ENCODE assay signal across 8 cellular contexts in the genomic region with DNA sequence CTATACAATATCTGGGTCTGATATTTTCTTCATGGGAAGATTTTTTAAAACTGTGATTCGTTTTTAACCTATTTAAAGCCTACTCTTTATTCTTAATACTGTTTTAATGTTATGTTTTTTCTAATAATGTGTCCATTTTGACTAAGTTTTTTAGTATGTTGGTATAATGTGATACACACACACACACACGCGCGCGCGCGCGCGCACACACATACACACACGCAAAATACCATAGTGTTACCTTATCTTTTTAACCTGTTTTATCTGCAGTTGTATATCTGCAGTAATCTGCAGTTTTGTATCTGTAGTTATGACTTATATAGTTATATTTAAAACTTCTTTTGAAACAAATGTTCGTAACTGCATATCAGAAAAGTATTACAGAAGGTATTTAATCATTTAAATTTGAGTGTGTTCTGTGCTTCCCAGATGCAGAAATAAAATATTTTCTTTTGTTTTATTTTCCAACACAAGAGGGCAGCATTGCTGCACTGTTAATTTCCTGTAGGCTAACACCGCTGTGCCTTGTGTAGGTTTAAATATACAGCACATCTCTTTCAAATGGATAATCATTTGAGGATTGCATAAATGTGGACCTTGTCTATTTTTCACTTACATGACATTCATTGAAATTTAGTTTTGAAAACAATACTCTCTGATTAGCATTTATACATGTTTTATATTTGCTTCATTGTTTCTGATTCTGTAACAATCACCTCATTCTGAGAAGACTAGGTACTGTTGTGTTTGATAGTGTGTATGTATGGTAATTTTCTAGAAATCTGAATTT.
DNase-seq lines count a peak whose midpoint lies in the region; ATAC-seq, FAIRE-seq and TF ChIP-seq lines count a peak whose summit lies in the region.

No MANE protein-coding gene starts in this region.

- TF ChIP-seq POLR2A in A549 (IDR thresholded peaks at IDR 0.05; ENCODE audit: low read length), result no peak

- H3K4me3 ChIP-seq in A549, result no peak overlapping the region

- ATAC-seq in A549 (peak; percentile 59 to 82; a peak in 4 of 6 replicates), HG02610 (IDR thresholded peaks at IDR 0.05; ENCODE audit: unreplicated experiment) (peak; percentile 58)

- CTCF ChIA-PET in A549 (lab: Yijun Ruan, JAX), result interaction anchor here (0.9 to 9.9 kb wide), 14 partner anchors 27 to 752 kb away, joined by 3 to 128 read pairs (median 5); no protein-coding TSS in a partner anchor
- CTCF ChIA-PET in activated CD4-positive, alpha-beta T cell treated with anti-CD3 and anti-CD28 coated beads, Interleukin-2, amount 10 ng/mL, durations not matched to agents 7 days and 5 days (lab: Charles Lee), result interaction anchor here (0.6 to 5.6 kb wide), 5 partner anchors 13 to 492 kb away, joined by 3 to 30 read pairs (median 3); no protein-coding TSS in a partner anchor

- H3K9me3 ChIP-seq in A549, result no peaks in the 10 kb centered on the region

- POLR2A ChIA-PET in A549 (lab: Yijun Ruan, JAX), result no interaction called here
- POLR2A ChIA-PET in activated CD4-positive, alpha-beta T cell treated with anti-CD3 and anti-CD28 coated beads, Interleukin-2, amount 10 ng/mL, durations not matched to agents 7 days and 5 days (lab: Charles Lee), result no interaction called here

- H3K27ac ChIP-seq in A549, result peak overlapping the region; percentile 66 to 79

- no peak for TF ChIP-seq EP300 in A549 (IDR thresholded peaks at IDR 0.05)

- no peak overlapping the region for H3K27ac Mint-ChIP-seq in activated CD4-positive, alpha-beta T cell treated with anti-CD3 and anti-CD28 coated beads, Interleukin-2, amount 10 ng/mL, durations not matched to agents 7 days and 5 days

- H3K4me2 ChIP-seq in A549, result peak overlapping the region; percentile 59; the same call in 2 of the 3 replicates

- peak; percentile 95 to 97 for TF ChIP-seq RAD21 in A549 (conservative IDR thresholded peaks at IDR 0.05 in 1 of 2, IDR thresholded peaks at IDR 0.05 in 1 of 2)

- peaks cover 6% of the 10 kb centered on the region for H3K4me1 Mint-ChIP-seq in activated CD4-positive, alpha-beta T cell treated with anti-CD3 and anti-CD28 coated beads, Interleukin-2, amount 10 ng/mL, durations not matched to agents 7 days and 5 days

- DNase-seq in A549 (ENCODE audit: low read depth in 1 of 2, low spot score in 1 of 2) (peak; percentile 6 to 65), EH (ENCODE audit: low read depth) (peak; percentile 56), NCI-H2081 treated with DMSO at 0.1 percent for 48 hours (lab: John Stamatoyannopoulos, UW) (peak; percentile 26), foreskin melanocyte (peak; percentile 46), putamen (ENCODE audit: low spot score) (peak; percentile 82), GM19238 (ENCODE audit: insufficient read length, low spot score) (no peak)
- DNase-seq in activated CD4-positive, alpha-beta T cell treated with anti-CD3 and anti-CD28 coated beads, Interleukin-2, amount 10 ng/mL, durations not matched to agents 7 days and 5 days, result peak; percentile 51

- WGBS in A549 (ENCODE audit: missing lambda C conversion rate), result 55% methylated on average over 12 of the region's 12 CpGs

- H3K9me3 Mint-ChIP-seq in activated CD4-positive, alpha-beta T cell treated with anti-CD3 and anti-CD28 coated beads, Interleukin-2, amount 10 ng/mL, durations not matched to agents 7 days and 5 days, result no peaks in the 10 kb centered on the region

- H3K27me3 Mint-ChIP-seq in activated CD4-positive, alpha-beta T cell treated with anti-CD3 and anti-CD28 coated beads, Interleukin-2, amount 10 ng/mL, durations not matched to agents 7 days and 5 days, result peaks cover 4% of the 10 kb centered on the region

- no peak overlapping the region for H3K4me3 Mint-ChIP-seq in activated CD4-positive, alpha-beta T cell treated with anti-CD3 and anti-CD28 coated beads, Interleukin-2, amount 10 ng/mL, durations not matched to agents 7 days and 5 days

- peaks cover 36% of the 10 kb centered on the region for H3K4me1 ChIP-seq in A549

- TF ChIP-seq CTCF in A549 (IDR thresholded peaks at IDR 0.05), result peak; percentile 89

- peak; percentile 85 for FAIRE-seq in A549 (lab: Jason Lieb, UNC)

- H3K36me3 Mint-ChIP-seq in activated CD4-positive, alpha-beta T cell treated with anti-CD3 and anti-CD28 coated beads, Interleukin-2, amount 10 ng/mL, durations not matched to agents 7 days and 5 days (ENCODE audit: low read depth), result no peaks in the 10 kb centered on the region

TF ChIP-seq in A549, 52 proteins besides CTCF, POLR2A, EP300 and RAD21:
- peak; percentile 96 for TF ChIP-seq SMC3 (IDR thresholded peaks at IDR 0.05)
- TF ChIP-seq JUNB (IDR thresholded peaks at IDR 0.05), result no peak
- no peak for TF ChIP-seq ELK1 (IDR thresholded peaks at IDR 0.05; ENCODE audit: low read depth, low read length)
- TF ChIP-seq ZNF302 (CRISPR knock-in tag; IDR thresholded peaks at IDR 0.05), result no peak
- no peak for TF ChIP-seq ZFP36 (IDR thresholded peaks at IDR 0.05; ENCODE audit: borderline replicate concordance, partially characterized antibody)
- peak in 1 of 2 experiments; percentile 62; a peak in 1 of 4 replicates for TF ChIP-seq CEBPB (IDR thresholded peaks at IDR 0.05)
- no peak for TF ChIP-seq FOXS1 (CRISPR knock-in tag; IDR thresholded peaks at IDR 0.05)
- TF ChIP-seq, protein P1, sequence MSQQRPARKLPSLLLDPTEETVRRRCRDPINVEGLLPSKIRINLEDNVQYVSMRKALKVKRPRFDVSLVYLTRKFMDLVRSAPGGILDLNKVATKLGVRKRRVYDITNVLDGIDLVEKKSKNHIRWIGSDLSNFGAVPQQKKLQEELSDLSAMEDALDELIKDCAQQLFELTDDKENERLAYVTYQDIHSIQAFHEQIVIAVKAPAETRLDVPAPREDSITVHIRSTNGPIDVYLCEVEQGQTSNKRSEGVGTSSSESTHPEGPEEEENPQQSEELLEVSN (IDR thresholded peaks at IDR 0.05; ENCODE audit: borderline replicate concordance, low read depth), result no peak
